Comparison of ENCODE assay signal across 8 cellular contexts in genomic region chr15:66253643-66254363, GRCh38. TPM values are rescaled to one million over a fixed set of nuclear protein-coding genes. Genes with fewer than 3 reads are reported as not detected.
A peak's percentile ranks its signal among the peaks of the same experiment; 100 is the strongest.
DNase-seq lines count a peak whose midpoint lies in the region; ATAC-seq lines count a peak whose summit lies in the region.

TSS of gene MEGF11 (minus strand) at chr15:66253750. CDS start at chr15:66128403, 125,347 bp downstream.

- H3K9me3 Mint-ChIP-seq in activated CD4-positive, alpha-beta T cell treated with anti-CD3 and anti-CD28 coated beads for 36 hours (ENCODE audit: low read depth): no peaks in the 10 kb centered on the region
- H3K9me3 Mint-ChIP-seq in central memory CD8-positive, alpha-beta T cell: no peaks in the 10 kb centered on the region
- H3K9me3 Mint-ChIP-seq in stimulated activated naive CD8-positive, alpha-beta T cell treated with anti-CD3 and anti-CD28 coated beads, Interleukin-15, Interleukin-2, amounts not matched to agents 100 ng/mL and 50 ng/mL, for 24 hours: no peaks in the 10 kb centered on the region

- peaks cover 59% of the 10 kb centered on the region for H3K27me3 Mint-ChIP-seq in activated CD4-positive, alpha-beta T cell treated with anti-CD3 and anti-CD28 coated beads for 36 hours
- peaks cover 66% of the 10 kb centered on the region for H3K27me3 Mint-ChIP-seq in central memory CD8-positive, alpha-beta T cell
- H3K27me3 Mint-ChIP-seq in stimulated activated naive CD8-positive, alpha-beta T cell treated with anti-CD3 and anti-CD28 coated beads, Interleukin-15, Interleukin-2, amounts not matched to agents 100 ng/mL and 50 ng/mL, for 24 hours: peaks cover 66% of the 10 kb centered on the region

- H3K36me3 Mint-ChIP-seq in activated CD4-positive, alpha-beta T cell treated with anti-CD3 and anti-CD28 coated beads for 36 hours (ENCODE audit: low read depth): no peaks in the 10 kb centered on the region
- H3K36me3 Mint-ChIP-seq in central memory CD8-positive, alpha-beta T cell (ENCODE audit: insufficient read depth): no peaks in the 10 kb centered on the region
- H3K36me3 Mint-ChIP-seq in stimulated activated naive CD8-positive, alpha-beta T cell treated with anti-CD3 and anti-CD28 coated beads, Interleukin-15, Interleukin-2, amounts not matched to agents 100 ng/mL and 50 ng/mL, for 24 hours (ENCODE audit: low read depth): no peaks in the 10 kb centered on the region

- no peak for ATAC-seq in activated CD4-positive, alpha-beta T cell treated with anti-CD3 and anti-CD28 coated beads for 36 hours
- ATAC-seq in central memory CD8-positive, alpha-beta T cell (replicated peaks; ENCODE audit: extremely low read depth, poor library complexity, severe bottlenecking): no peak

- H3K4me1 Mint-ChIP-seq in activated CD4-positive, alpha-beta T cell treated with anti-CD3 and anti-CD28 coated beads for 36 hours: peaks cover 6% of the 10 kb centered on the region
- H3K4me1 Mint-ChIP-seq in central memory CD8-positive, alpha-beta T cell: peaks cover 13% of the 10 kb centered on the region
- H3K4me1 Mint-ChIP-seq in stimulated activated naive CD8-positive, alpha-beta T cell treated with anti-CD3 and anti-CD28 coated beads, Interleukin-15, Interleukin-2, amounts not matched to agents 100 ng/mL and 50 ng/mL, for 24 hours (ENCODE audit: low read depth): peaks cover 17% of the 10 kb centered on the region

- CTCF ChIA-PET in activated CD4-positive, alpha-beta T cell treated with anti-CD3 and anti-CD28 coated beads for 36 hours (lab: Charles Lee): interaction anchor here (1.1 kb wide), 1 partner anchor 33 kb away, joined by 3 read pairs; no protein-coding TSS in a partner anchor

- H3K4me3 Mint-ChIP-seq in activated CD4-positive, alpha-beta T cell treated with anti-CD3 and anti-CD28 coated beads for 36 hours: peak within 1 kb of the TSS; percentile 59
- H3K4me3 Mint-ChIP-seq in central memory CD8-positive, alpha-beta T cell: peak within 1 kb of the TSS; percentile 81
- H3K4me3 Mint-ChIP-seq in stimulated activated naive CD8-positive, alpha-beta T cell treated with anti-CD3 and anti-CD28 coated beads, Interleukin-15, Interleukin-2, amounts not matched to agents 100 ng/mL and 50 ng/mL, for 24 hours: peak within 1 kb of the TSS; percentile 83

- intact Hi-C loops in activated CD4-positive, alpha-beta T cell treated with anti-CD3 and anti-CD28 coated beads for 36 hours (cut with DNase I, micrococcal nuclease): loop anchor here in 1 of 2 experiments (5.0 kb wide), 1 partner anchor 38 kb away; the partner anchor contains the start of gene DIS3L

- POLR2A ChIA-PET in activated CD4-positive, alpha-beta T cell treated with anti-CD3 and anti-CD28 coated beads for 36 hours (lab: Charles Lee): no interaction called here

- H3K27ac Mint-ChIP-seq in activated CD4-positive, alpha-beta T cell treated with anti-CD3 and anti-CD28 coated beads for 36 hours: no peak within 1 kb of the TSS
- peak within 1 kb of the TSS; percentile 26 for H3K27ac Mint-ChIP-seq in central memory CD8-positive, alpha-beta T cell (ENCODE audit: low read depth)
- no peak within 1 kb of the TSS for H3K27ac Mint-ChIP-seq in stimulated activated naive CD8-positive, alpha-beta T cell treated with anti-CD3 and anti-CD28 coated beads, Interleukin-15, Interleukin-2, amounts not matched to agents 100 ng/mL and 50 ng/mL, for 24 hours

- DNase-seq in activated CD4-positive, alpha-beta T cell treated with anti-CD3 and anti-CD28 coated beads for 36 hours: peak; percentile 15
- no peak for DNase-seq in activated CD4-positive, alpha-beta T cell treated with anti-CD3 and anti-CD28 coated beads for 48 hours
- DNase-seq in NCI-H226 (peak; percentile 43), left kidney (ENCODE audit: low read depth, low spot score) (peak; percentile 63), activated gamma-delta T cell (lab: John Stamatoyannopoulos, UW) (no peak), NCI-H128 (lab: John Stamatoyannopoulos, UW; ENCODE audit: unreplicated experiment) (no peak)
- no peak for DNase-seq in central memory CD8-positive, alpha-beta T cell (ENCODE audit: low spot score in 2 of 2)

RNA-seq across cellular contexts. Expression of gene MEGF11, which starts in this region (rescaled TPM):
- not detected for total RNA-seq in activated CD4-positive, alpha-beta T cell treated with anti-CD3 and anti-CD28 coated beads for 36 hours

Comparison
In these comparisons a context has a peak if more than half of its experiments do, and no peak if none do; other contexts are left out.
1. Peak in DNase-seq in activated CD4-positive, alpha-beta T cell treated with anti-CD3 and anti-CD28 coated beads for 36 hours; RNA of the gene not detected or under 1 TPM.
2. DNase-seq: peak in NCI-H226 (single experiment) and left kidney (single experiment); none in activated CD4-positive, alpha-beta T cell treated with anti-CD3 and anti-CD28 coated beads for 48 hours (single experiment), central memory CD8-positive, alpha-beta T cell (0 of 2), activated gamma-delta T cell (single experiment) and NCI-H128 (single experiment).
3. Peak in every context shown above with its lines, with median percentiles within 50 percentile points of each other: H3K4me3 Mint-ChIP-seq.